ENCODE assay signal across 19 cellular contexts in genomic region chr7:103871473-103871872, GRCh38.
A peak's percentile ranks its signal among the peaks of the same experiment; 100 is the strongest.
DNase-seq lines count a peak whose midpoint lies in the region; ATAC-seq, FAIRE-seq and TF ChIP-seq lines count a peak whose summit lies in the region.
"Had no signal": no experiment of that assay in that cellular context is flagged by ENCODE, and none has a peak within 500 bp of the region (broad histone marks: within the 10 kb centered on the region; RNA-seq: fewer than 3 reads in every experiment).

No MANE protein-coding gene starts in this region.

- TF ChIP-seq RAD21 in IMR-90 (IDR thresholded peaks at IDR 0.05; ENCODE audit: low read length) (no peak), K562 (CRISPR knock-in tag; conservative IDR thresholded peaks at IDR 0.05 in 1 of 2, IDR thresholded peaks at IDR 0.05 in 1 of 2) (no peak)

- H3K4me3 ChIP-seq in IMR-90 (ENCODE audit: insufficient read depth, low read depth, low read length), result no peak overlapping the region
- no peak overlapping the region for H3K4me3 ChIP-seq in K562
- H3K4me3 ChIP-seq: BLaER1, HAP-1 had no signal

- H3K14ac ChIP-seq in IMR-90 (replicated peaks; ENCODE audit: low read depth, low read length), result no peak overlapping the region

- no CpG with 5 or more reads among the region's 2 CpGs for WGBS in IMR-90 (ENCODE audit: extremely low coverage in 2 of 2, insufficient read length in 1 of 2), 2 experiments
- 76% methylated on average over 2 of the region's 2 CpGs for WGBS in K562 (ENCODE audit: insufficient coverage, low coverage, missing lambda C conversion rate)

- H4K8ac ChIP-seq in IMR-90 (ENCODE audit: low read depth in 2 of 2, low read length in 2 of 2), result no peak overlapping the region

- dilution Hi-C loops in IMR-90 (cut with HindIII; ENCODE audit: low sequenced_read_pairs, unreplicated experiment), result no loop called here

- H4K20me1 ChIP-seq in IMR-90 (ENCODE audit: insufficient read depth, low read length), result no peaks in the 10 kb centered on the region
- H4K20me1 ChIP-seq in K562 (replicated peaks; ENCODE audit: control insufficient read depth, insufficient read depth, low read length), result no peaks in the 10 kb centered on the region
- H4K20me1 ChIP-seq: BLaER1 had no signal

- no peak overlapping the region for H2AK9ac ChIP-seq in IMR-90 (replicated peaks; ENCODE audit: low read depth, low read length, poor library complexity)

- H4K5ac ChIP-seq in IMR-90 (ENCODE audit: low read depth, low read length), result no peak overlapping the region

- no peaks in the 10 kb centered on the region for H3K36me3 ChIP-seq in IMR-90 (ENCODE audit: control insufficient read depth, insufficient read depth, low read length)
- no peaks in the 10 kb centered on the region for H3K36me3 ChIP-seq in K562 (ENCODE audit: control insufficient read depth, insufficient read depth, low read length)
- H3K36me3 ChIP-seq: BLaER1, HAP-1 had no signal

- H2AK5ac ChIP-seq in IMR-90 (ENCODE audit: low read depth, low read length), result no peak overlapping the region

- no peak overlapping the region for H3K4me2 ChIP-seq in IMR-90 (ENCODE audit: low read depth, low read length)
- H3K4me2 ChIP-seq in K562 (ENCODE audit: insufficient read depth, low read length), result no peak overlapping the region
- H3K4me2 ChIP-seq: BLaER1 had no signal

- POLR2A ChIA-PET in IMR-90 (lab: Charles Lee; ENCODE audit: unreplicated experiment), result no interaction called here
- POLR2A ChIA-PET in K562 (lab: Yijun Ruan, JAX), result no interaction called here

- H3K4ac ChIP-seq in IMR-90 (ENCODE audit: low read depth, low read length), result no peak overlapping the region

- TF ChIP-seq CTCF in IMR-90 (conservative IDR thresholded peaks at IDR 0.05; ENCODE audit: low read depth, low read length) (no peak), K562 (IDR thresholded peaks at IDR 0.05 in 2 of 3, conservative IDR thresholded peaks at IDR 0.05 in 1 of 3; ENCODE audit: insufficient read depth in 2 of 3, low read depth in 1 of 3, low read length in 3 of 3) (no peak)

- intact Hi-C loops in IMR-90 (cut with micrococcal nuclease) (no loop called here), K562 (cut with micrococcal nuclease) (no loop called here)

- H2BK15ac ChIP-seq in IMR-90 (ENCODE audit: low read depth, low read length), result no peak overlapping the region

- H2BK5ac ChIP-seq in IMR-90 (ENCODE audit: low read depth, low read length, poor library complexity, severe bottlenecking), result no peak overlapping the region

- no peak for TF ChIP-seq POLR2A in IMR-90 (IDR thresholded peaks at IDR 0.05; ENCODE audit: low read depth, low read length)
- no peak for TF ChIP-seq POLR2A in K562 (conservative IDR thresholded peaks at IDR 0.05)

- H3K79me1 ChIP-seq in IMR-90 (ENCODE audit: low read depth in 1 of 2, low read length in 2 of 2), result no peaks in the 10 kb centered on the region

- no peak overlapping the region for H2BK20ac ChIP-seq in IMR-90 (ENCODE audit: low read depth, low read length)

- no peaks in the 10 kb centered on the region for H3K4me1 ChIP-seq in IMR-90 (ENCODE audit: control insufficient read depth, insufficient read depth, low read length)
- no peaks in the 10 kb centered on the region for H3K4me1 ChIP-seq in K562 (replicated peaks in 1 of 2; ENCODE audit: control insufficient read depth in 2 of 2, insufficient read depth in 2 of 2, low read length in 2 of 2)
- H3K4me1 ChIP-seq: BLaER1, Caco-2, HAP-1 had no signal

- FAIRE-seq in K562 (lab: Jason Lieb, UNC), result no peak
- FAIRE-seq: G401.6, GM18507, H54 had no signal

- no peak for ATAC-seq in IMR-90 (ENCODE audit: low read depth)
- no peak for ATAC-seq in K562
- ATAC-seq: CD8-positive, alpha-beta T cell had no signal

- no peak overlapping the region for H2BK120ac ChIP-seq in IMR-90 (ENCODE audit: low read depth, low read length)

- H4K91ac ChIP-seq in IMR-90 (ENCODE audit: insufficient read depth, low read depth, low read length), result no peak overlapping the region

- H2AFZ ChIP-seq in IMR-90 (replicated peaks; ENCODE audit: low read length, poor library complexity), result no peak overlapping the region
- H2AFZ ChIP-seq in K562 (ENCODE audit: low read depth, low read length), result no peak overlapping the region

- H3K9ac ChIP-seq in IMR-90 (ENCODE audit: low read depth, low read length), result no peak overlapping the region
- H3K9ac ChIP-seq in K562 (ENCODE audit: insufficient read depth in 1 of 2, low read depth in 2 of 2, low read length in 2 of 2), result no peak overlapping the region
- H3K9ac ChIP-seq: BLaER1 had no signal

- no peak overlapping the region for H3K18ac ChIP-seq in IMR-90 (ENCODE audit: low read depth, low read length)

- no peak overlapping the region for H3K23ac ChIP-seq in IMR-90 (ENCODE audit: low read depth, low read length)

- H3K56ac ChIP-seq in IMR-90 (ENCODE audit: extremely low read depth, insufficient read depth, low read length), result no peak overlapping the region

- TF ChIP-seq EP300 in K562 (IDR thresholded peaks at IDR 0.05; ENCODE audit: low read length), result no peak

- in situ Hi-C loops in IMR-90 (cut with MboI; ENCODE audit: low sequenced_read_pairs), result no loop called here
- in situ Hi-C loops in K562 (cut with MboI), result no loop called here

- DNase-seq in NCI-H748 (lab: John Stamatoyannopoulos, UW; ENCODE audit: unreplicated experiment) (peak; percentile 6), NCI-H748 treated with DMSO at 0.1 percent for 48 hours (lab: John Stamatoyannopoulos, UW) (no peak), IMR-90 (no peak), NCI-H69 (lab: John Stamatoyannopoulos, UW) (peak; percentile 36), K562 (ENCODE audit: extremely low read depth in 1 of 4, low spot score in 3 of 4) (no peak), NCI-H1930 (lab: John Stamatoyannopoulos, UW) (no peak), SW480 (ENCODE audit: low spot score) (no peak)
- DNase-seq: Caco-2; CD4-positive, CD25-positive, alpha-beta regulatory T cell; CD8-positive, alpha-beta T cell; DND-41; GOT3; HFFc6 had no signal

- no peaks in the 10 kb centered on the region for H3K27me3 ChIP-seq in IMR-90 (ENCODE audit: control insufficient read depth, insufficient read depth, low read length)
- no peaks in the 10 kb centered on the region for H3K27me3 ChIP-seq in K562 (ENCODE audit: control insufficient read depth in 2 of 2, insufficient read depth in 2 of 2, low read length in 2 of 2)
- H3K27me3 ChIP-seq: BLaER1 had no signal

- CTCF ChIA-PET in IMR-90 (lab: Yijun Ruan, JAX) (interaction anchor here (2.5 kb wide), 1 partner anchor 8 kb away, joined by 8 read pairs; no protein-coding TSS in a partner anchor), K562 (lab: Yijun Ruan, JAX; ENCODE audit: low intra/inter-chr PET ratio) (interaction anchor here (0.7 kb wide), 1 partner anchor 42 kb away, joined by 3 read pairs; no protein-coding TSS in a partner anchor)

- H3K79me2 ChIP-seq in K562 (ENCODE audit: control insufficient read depth, insufficient read depth, low read length), result 0 out of 3 replicates have a peak, but pooled peaks cover 4% of the 10 kb centered on the region

- no TSS peak for BruUV-seq in IMR-90 (replicated peaks; lab: Mats Ljungman, UMichigan)
- no TSS peak for BruUV-seq in K562 (replicated peaks; lab: Mats Ljungman, UMichigan)

- H3K9me1 ChIP-seq in IMR-90 (ENCODE audit: insufficient read depth, low read length) (no peaks in the 10 kb centered on the region), K562 (ENCODE audit: control insufficient read depth, insufficient read depth, low read length) (no peaks in the 10 kb centered on the region)

- H3K27ac ChIP-seq in IMR-90 (ENCODE audit: insufficient read depth, low read length) (no peak overlapping the region), K562 (ENCODE audit: extremely low read depth, low read depth, low read length) (no peak overlapping the region)
- H3K27ac ChIP-seq: BLaER1, C4-2B had no signal

- no peaks in the 10 kb centered on the region for H3K9me3 ChIP-seq in IMR-90 (ENCODE audit: control insufficient read depth, insufficient read depth, low read length)
- no peaks in the 10 kb centered on the region for H3K9me3 ChIP-seq in K562 (replicated peaks; ENCODE audit: control insufficient read depth, insufficient read depth, low read depth, low read length)
- H3K9me3 ChIP-seq: BLaER1, Caco-2, HAP-1 had no signal

TF ChIP-seq in IMR-90, 13 proteins besides CTCF, POLR2A, EP300 and RAD21:
- TF ChIP-seq USF2 (IDR thresholded peaks at IDR 0.05; ENCODE audit: low read depth, low read length), result no peak
- peak; percentile 19; the same call in 1 of the 2 replicates for TF ChIP-seq MAFK (IDR thresholded peaks at IDR 0.05; ENCODE audit: low read depth, low read length)

TF ChIP-seq in K562, 482 proteins besides CTCF, POLR2A, EP300 and RAD21:
- TF ChIP-seq ZNF316 (IDR thresholded peaks at IDR 0.05) (peak; percentile 14; the same call in 1 of the 2 replicates), BDP1 (IDR thresholded peaks at IDR 0.05; ENCODE audit: insufficient read depth, insufficient read length) (no peak)

Comparison
In these comparisons a context has a peak if more than half of its experiments do, and no peak if none do; other contexts are left out.
1. DNase-seq: peak in NCI-H748 (single experiment) and NCI-H69 (single experiment); none in NCI-H748 treated with DMSO at 0.1 percent for 48 hours (single experiment), IMR-90 (single experiment), K562 (0 of 4), NCI-H1930 (0 of 2) and SW480 (single experiment).